In genomic region chr2:49044680-49045079, GRCh38 we compare ENCODE assay signal across 12 cellular contexts.
DNase-seq lines count a peak whose midpoint lies in the region; ATAC-seq, FAIRE-seq and TF ChIP-seq lines count a peak whose summit lies in the region.
"Had no signal": no experiment of that assay in that cellular context is flagged by ENCODE, and none has a peak within 500 bp of the region (broad histone marks: within the 10 kb centered on the region; RNA-seq: fewer than 3 reads in every experiment).

No MANE protein-coding gene starts in this region.

- H3K36me3 ChIP-seq in neural progenitor cell: no peaks in the 10 kb centered on the region

- H4K20me1 ChIP-seq in neural progenitor cell (ENCODE audit: low read depth): no peaks in the 10 kb centered on the region

- H3K4me2 ChIP-seq in neural progenitor cell: no peak overlapping the region

- intact Hi-C loops in CD14-positive monocyte (cut with micrococcal nuclease): no loop called here

- no peaks in the 10 kb centered on the region for H3K9me3 ChIP-seq in neural progenitor cell (ENCODE audit: low read depth)

- H3K9ac ChIP-seq in neural progenitor cell: no peak overlapping the region

- no peak for ATAC-seq in HG03108 (IDR thresholded peaks at IDR 0.05; ENCODE audit: unreplicated experiment)

- no peaks in the 10 kb centered on the region for H3K9me3 Mint-ChIP-seq in neural progenitor cell
- H3K9me3 Mint-ChIP-seq in CD14-positive monocyte: no peaks in the 10 kb centered on the region

- FAIRE-seq in GM18507 (lab: Jason Lieb, UNC): peak; percentile 58

- DNase-seq in GM18507 (ENCODE audit: extremely low spot score, insufficient read length, low read depth) (no peak), NCI-H1436 treated with DMSO at 0.1 percent for 48 hours (lab: John Stamatoyannopoulos, UW) (peak; percentile 77), choroid plexus epithelial cell (ENCODE audit: low read depth) (peak; percentile 0), neural progenitor cell (ENCODE audit: low spot score) (peak; percentile 75), CD14-positive monocyte (ENCODE audit: low spot score) (no peak), NCI-H2196 (lab: John Stamatoyannopoulos, UW; ENCODE audit: unreplicated experiment) (no peak)
- DNase-seq: activated CD4-positive, CD25-positive, alpha-beta regulatory T cell; dorsolateral prefrontal cortex; EL; occipital lobe; OCI-M1 had no signal

- H3K36me3 Mint-ChIP-seq in neural progenitor cell (no peaks in the 10 kb centered on the region), CD14-positive monocyte (no peaks in the 10 kb centered on the region)

- peaks cover 9% of the 10 kb centered on the region for H3K4me1 ChIP-seq in neural progenitor cell

- H3K27ac ChIP-seq in neural progenitor cell: no peak overlapping the region

- H3F3A ChIP-seq in neural progenitor cell (ENCODE audit: low read depth): no peaks in the 10 kb centered on the region

- no peak overlapping the region for H3K27ac Mint-ChIP-seq in neural progenitor cell
- H3K27ac Mint-ChIP-seq in CD14-positive monocyte: peak overlapping the region in 1 of 7 donors; percentile 17

- peak overlapping the region; percentile 89 for H2AFZ ChIP-seq in neural progenitor cell (replicated peaks)

- H3K27me3 ChIP-seq in neural progenitor cell: no peaks in the 10 kb centered on the region

- TF ChIP-seq CTCF in choroid plexus epithelial cell (conservative IDR thresholded peaks at IDR 0.05; ENCODE audit: low read depth, low read length) (no peak), neural progenitor cell (IDR thresholded peaks at IDR 0.05) (peak; percentile 67), CD14-positive monocyte (IDR thresholded peaks at IDR 0.05) (no peak)

- H3K79me2 ChIP-seq in neural progenitor cell (ENCODE audit: low read depth): no peaks in the 10 kb centered on the region

- H3K4me3 Mint-ChIP-seq in neural progenitor cell (no peak overlapping the region), CD14-positive monocyte (no peak overlapping the region)

- H3K4me1 Mint-ChIP-seq in neural progenitor cell (peaks cover 26% of the 10 kb centered on the region), CD14-positive monocyte (no peaks in the 10 kb centered on the region)

- no peak overlapping the region for H3K4me3 ChIP-seq in choroid plexus epithelial cell (ENCODE audit: low read depth, low read length)
- H3K4me3 ChIP-seq in neural progenitor cell: no peak overlapping the region
- H3K4me3 ChIP-seq: dorsolateral prefrontal cortex had no signal

- H3K27me3 Mint-ChIP-seq in neural progenitor cell (ENCODE audit: insufficient read depth, low read depth): no peaks in the 10 kb centered on the region
- H3K27me3 Mint-ChIP-seq in CD14-positive monocyte (ENCODE audit: low read depth in 3 of 3): no peaks in the 10 kb centered on the region

Comparison
In these comparisons a context has a peak if more than half of its experiments do, and no peak if none do; other contexts are left out.
1. DNase-seq: peak in NCI-H1436 treated with DMSO at 0.1 percent for 48 hours (single experiment), choroid plexus epithelial cell (single experiment) and neural progenitor cell (single experiment); none in GM18507 (single experiment), CD14-positive monocyte (single experiment) and NCI-H2196 (single experiment).